In genomic region chr18:44712025-44712424, GRCh38 we compare ENCODE assay signal across 1 cellular context.
TF ChIP-seq lines count a peak whose summit lies in the region.

No MANE protein-coding gene starts in this region.

TF ChIP-seq in GM23338, 12 proteins besides CTCF, POLR2A, EP300 and RAD21 (continued from another document):
- TF ChIP-seq REST (IDR thresholded peaks at IDR 0.05; ENCODE audit: unreplicated experiment), result no peak
- no peak for TF ChIP-seq ZNF331 (CRISPR knock-in tag; IDR thresholded peaks at IDR 0.05; ENCODE audit: low read depth)
- TF ChIP-seq EZH2phosphoT487 (IDR thresholded peaks at IDR 0.05; ENCODE audit: unreplicated experiment), result no peak
- no peak for TF ChIP-seq ZNF462 (CRISPR knock-in tag; IDR thresholded peaks at IDR 0.05)
- TF ChIP-seq ETS1 (IDR thresholded peaks at IDR 0.05), result no peak
- no peak for TF ChIP-seq NANOG (IDR thresholded peaks at IDR 0.05; ENCODE audit: borderline replicate concordance)
- TF ChIP-seq ZNF114 (CRISPR knock-in tag; IDR thresholded peaks at IDR 0.05), result no peak
- no peak for TF ChIP-seq POLR2AphosphoS5 (IDR thresholded peaks at IDR 0.05; ENCODE audit: low read depth)
- TF ChIP-seq STAT1 (IDR thresholded peaks at IDR 0.05; ENCODE audit: unreplicated experiment), result no peak
- TF ChIP-seq CREB1 (CRISPR knock-in tag; IDR thresholded peaks at IDR 0.05; ENCODE audit: low read depth), result no peak
- TF ChIP-seq EZH2 (IDR thresholded peaks at IDR 0.05; ENCODE audit: low read depth, unreplicated experiment), result no peak
